Comparison of ENCODE assay signal across 19 cellular contexts in the genomic region with DNA sequence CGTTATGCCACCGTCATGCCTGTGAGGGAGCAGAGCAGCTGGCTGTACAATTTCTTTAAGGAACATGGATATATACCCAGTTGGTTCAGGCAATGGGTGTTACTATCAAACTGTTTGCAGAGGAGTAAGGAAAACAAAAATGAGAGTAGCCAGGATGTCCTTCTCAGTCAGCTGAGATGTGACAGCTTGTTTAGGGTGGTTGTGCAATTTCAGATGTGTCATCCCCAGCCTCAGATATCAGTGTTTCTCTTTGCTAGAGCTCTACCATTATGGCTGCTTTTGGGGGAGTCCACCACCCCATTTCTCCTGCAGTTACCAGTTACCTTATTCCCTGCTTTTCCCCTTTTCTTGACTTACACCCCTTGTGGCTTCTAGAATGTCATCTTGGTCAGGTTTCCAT.
DNase-seq lines count a peak whose midpoint lies in the region; ATAC-seq, FAIRE-seq and TF ChIP-seq lines count a peak whose summit lies in the region.
"Had no signal": no experiment of that assay in that cellular context is flagged by ENCODE, and none has a peak within 500 bp of the region (broad histone marks: within the 10 kb centered on the region; RNA-seq: fewer than 3 reads in every experiment).

No MANE protein-coding gene starts in this region.

- no peak overlapping the region for H3K23ac ChIP-seq in mesenchymal stem cell (ENCODE audit: low read length in 2 of 2)

- no peak overlapping the region for H2AFZ ChIP-seq in mesenchymal stem cell (ENCODE audit: low read depth, low read length)

- H4K91ac ChIP-seq in mesenchymal stem cell (ENCODE audit: low read length): no peak overlapping the region

- peak; percentile 93 for FAIRE-seq in bronchial epithelial cell (lab: Jason Lieb, UNC)

- H3K27ac ChIP-seq in mesenchymal stem cell (ENCODE audit: low read length, poor library complexity, severe bottlenecking): no peak overlapping the region
- no peak overlapping the region for H3K27ac ChIP-seq in foreskin keratinocyte
- H3K27ac ChIP-seq: BLaER1 had no signal

- H3K18ac ChIP-seq in mesenchymal stem cell (ENCODE audit: low read depth in 1 of 2, low read length in 2 of 2): no peak overlapping the region

- WGBS in mesenchymal stem cell: 94% methylated on average over 2 of the region's 2 CpGs

- no peaks in the 10 kb centered on the region for H3K36me3 ChIP-seq in bronchial epithelial cell (ENCODE audit: control insufficient read depth, insufficient read depth, low read length)
- no peaks in the 10 kb centered on the region for H3K36me3 ChIP-seq in mesenchymal stem cell (ENCODE audit: control insufficient read depth in 1 of 2, insufficient read depth in 2 of 2, low read depth in 1 of 2, low read length in 2 of 2)
- H3K36me3 ChIP-seq: BLaER1 had no signal

- no peak for ATAC-seq in HG03439 (IDR thresholded peaks at IDR 0.05; ENCODE audit: unreplicated experiment)
- ATAC-seq in foreskin keratinocyte: no peak
- ATAC-seq: Panc1, Right ventricle myocardium inferior had no signal

- no peak for TF ChIP-seq POLR2A in NB4 (IDR thresholded peaks at IDR 0.05; ENCODE audit: extremely low read depth, insufficient read length)

- H3K9ac ChIP-seq in mesenchymal stem cell (ENCODE audit: low read length): no peak overlapping the region
- H3K9ac ChIP-seq: BLaER1, SK-N-SH had no signal

- H4K8ac ChIP-seq in mesenchymal stem cell (ENCODE audit: low read length): no peak overlapping the region

- H2BK12ac ChIP-seq in mesenchymal stem cell (ENCODE audit: low read length in 2 of 2): no peak overlapping the region

- no peaks in the 10 kb centered on the region for H3K4me1 ChIP-seq in mesenchymal stem cell (ENCODE audit: control insufficient read depth, insufficient read depth, low read depth, low read length)
- H3K4me1 ChIP-seq in foreskin keratinocyte: no peaks in the 10 kb centered on the region

- DNase-seq in SIG-M5 treated with dmso at 0.1 percent for 504 hours (lab: John Stamatoyannopoulos, UW; ENCODE audit: unreplicated experiment) (peak; percentile 11), SIG-M5 (lab: John Stamatoyannopoulos, UW) (no peak), NB4 (ENCODE audit: low read depth) (peak; percentile 49), bronchial epithelial cell (ENCODE audit: low read depth) (peak; percentile 43), mesenchymal stem cell (peak; percentile 42), anterior cingulate cortex (lab: John Stamatoyannopoulos, UW) (no peak), foreskin keratinocyte (no peak)
- DNase-seq: 8988T, DMS79 treated with DMSO at 0.1 percent for 48 hours, GOT3, Kasumi-1, NCI-H1436, NCI-H2029, NCI-H510A, SK-N-SH had no signal

- TF ChIP-seq CTCF in NB4 (IDR thresholded peaks at IDR 0.05; ENCODE audit: low read depth, low read length) (no peak), bronchial epithelial cell (IDR thresholded peaks at IDR 0.05; ENCODE audit: insufficient read depth, low read length, severe bottlenecking) (no peak), foreskin keratinocyte (conservative IDR thresholded peaks at IDR 0.05) (no peak)

- H3K9me3 ChIP-seq in mesenchymal stem cell (ENCODE audit: control insufficient read depth, low read length): no peaks in the 10 kb centered on the region
- H3K9me3 ChIP-seq: BLaER1, SK-N-SH had no signal

- H3K4me3 ChIP-seq in NB4 (ENCODE audit: low read depth, low read length) (no peak overlapping the region), bronchial epithelial cell (ENCODE audit: low read depth, low read length) (no peak overlapping the region), mesenchymal stem cell (ENCODE audit: insufficient read depth in 1 of 2, low read depth in 1 of 2, low read length in 2 of 2) (no peak overlapping the region)
- H3K4me3 ChIP-seq: BLaER1 had no signal

- no peak overlapping the region for H3K4me2 ChIP-seq in mesenchymal stem cell (ENCODE audit: low read length, poor library complexity, severe bottlenecking)
- H3K4me2 ChIP-seq: BLaER1, SK-N-SH had no signal

- H2BK5ac ChIP-seq in mesenchymal stem cell (ENCODE audit: low read depth, low read length, poor library complexity, severe bottlenecking): no peak overlapping the region

- H3K27me3 ChIP-seq in bronchial epithelial cell (ENCODE audit: control insufficient read depth, insufficient read depth, low read length) (no peaks in the 10 kb centered on the region), mesenchymal stem cell (ENCODE audit: control insufficient read depth in 1 of 2, insufficient read depth in 1 of 2, low read length in 2 of 2) (peaks cover 13 to 31% of the 10 kb centered on the region in 2 experiments), foreskin keratinocyte (peaks cover 13% of the 10 kb centered on the region)
- H3K27me3 ChIP-seq: BLaER1 had no signal

- H2AK5ac ChIP-seq in mesenchymal stem cell (ENCODE audit: low read length, severe bottlenecking): no peak overlapping the region

- H2BK15ac ChIP-seq in mesenchymal stem cell (ENCODE audit: low read depth, poor library complexity, severe bottlenecking): no peak overlapping the region

- H2BK120ac ChIP-seq in mesenchymal stem cell (ENCODE audit: low read depth, low read length): no peak overlapping the region

- no peak overlapping the region for H3K4ac ChIP-seq in mesenchymal stem cell (ENCODE audit: low read depth in 1 of 2, low read length in 2 of 2)

- H3K79me1 ChIP-seq in mesenchymal stem cell (replicated peaks; ENCODE audit: low read length, poor library complexity, severe bottlenecking): no peaks in the 10 kb centered on the region

- no peak overlapping the region for H3K14ac ChIP-seq in mesenchymal stem cell (ENCODE audit: low read length in 2 of 2)

Comparison
In these comparisons a context has a peak if more than half of its experiments do, and no peak if none do; other contexts are left out.
1. DNase-seq: peak in SIG-M5 treated with dmso at 0.1 percent for 504 hours (single experiment), NB4 (single experiment), bronchial epithelial cell (single experiment) and mesenchymal stem cell (single experiment); none in SIG-M5 (single experiment), anterior cingulate cortex (0 of 58) and foreskin keratinocyte (0 of 2).